8 cellular contexts compared by ENCODE assay signal in genomic region chr10:72263613-72264241, GRCh38. TPM values are rescaled to one million over a fixed set of nuclear protein-coding genes. Genes with fewer than 3 reads are reported as not detected.
A peak's percentile ranks its signal among the peaks of the same experiment; 100 is the strongest.
DNase-seq lines count a peak whose midpoint lies in the region; ATAC-seq and TF ChIP-seq lines count a peak whose summit lies in the region.

No MANE protein-coding gene starts in this region.

- TF ChIP-seq CTCF in cardiac muscle cell (IDR thresholded peaks at IDR 0.05; ENCODE audit: low read depth, low read length) (no peak), PC-9 (conservative IDR thresholded peaks at IDR 0.05) (no peak), type B pancreatic cell (conservative IDR thresholded peaks at IDR 0.05) (no peak)

- intact Hi-C loops in Right ventricle myocardium inferior (cut with DNase I) (no loop called here), PC-9 (cut with micrococcal nuclease; ENCODE audit: unreplicated experiment) (loop anchor here (1.0 kb wide), 1 partner anchor 9 kb away; no protein-coding TSS in a partner anchor)

- H3K36me3 ChIP-seq in cardiac muscle cell: no peaks in the 10 kb centered on the region
- no peaks in the 10 kb centered on the region for H3K36me3 ChIP-seq in PC-9 (ENCODE audit: low read depth)

- no peaks in the 10 kb centered on the region for H3K27me3 ChIP-seq in cardiac muscle cell
- no peaks in the 10 kb centered on the region for H3K27me3 ChIP-seq in PC-9 (ENCODE audit: insufficient read depth, low read depth)

- H3K9me3 ChIP-seq in cardiac muscle cell (ENCODE audit: low read depth) (no peaks in the 10 kb centered on the region), PC-9 (ENCODE audit: insufficient read depth, low read depth) (no peaks in the 10 kb centered on the region)

- no peaks in the 10 kb centered on the region for H3K9me3 Mint-ChIP-seq in type B pancreatic cell

- POLR2A ChIA-PET in PC-9 (lab: Charles Lee; ENCODE audit: unreplicated experiment): interaction anchor here (0.5 to 0.7 kb wide), 4 partner anchors 17 to 425 kb away, joined by 3 to 5 read pairs (median 4); no protein-coding TSS in a partner anchor

- no peaks in the 10 kb centered on the region for H3K79me2 ChIP-seq in PC-9 (ENCODE audit: low read depth)

- no peak overlapping the region for H2AFZ ChIP-seq in PC-9

- H3K4me1 Mint-ChIP-seq in type B pancreatic cell (ENCODE audit: unreplicated experiment): peaks cover 40% of the 10 kb centered on the region

- peak overlapping the region; percentile 65 for H3K27ac ChIP-seq in cardiac muscle cell
- H3K27ac ChIP-seq in PC-9: peak overlapping the region; percentile 97
- H3K27ac ChIP-seq in epithelial cell of prostate: peak overlapping the region; percentile 96

- peak overlapping the region; percentile 94 for H3K4me2 ChIP-seq in PC-9

- H4K20me1 ChIP-seq in PC-9 (ENCODE audit: insufficient read depth): no peaks in the 10 kb centered on the region

- DNase-seq in cardiac muscle cell (ENCODE audit: low read depth in 1 of 2, low spot score in 1 of 2) (peak in 1 of 2 donors; percentile 35), Right ventricle myocardium inferior (ENCODE audit: missing footprints) (no peak), PC-9 (peak; percentile 83 to 96), epithelial cell of prostate (ENCODE audit: low read depth, low spot score) (peak; percentile 77), type B pancreatic cell (ENCODE audit: extremely low spot score, unreplicated experiment) (no peak)

- H3F3A ChIP-seq in PC-9 (ENCODE audit: insufficient read depth, low read depth): peaks cover 70% of the 10 kb centered on the region

- H3K9me2 ChIP-seq in PC-9 (ENCODE audit: insufficient read depth): no peaks in the 10 kb centered on the region

- H3K4me3 ChIP-seq in cardiac muscle cell: no peak overlapping the region
- H3K4me3 ChIP-seq in PC-9: no peak overlapping the region; the same call in 1 of the 2 replicates

- H3K4me3 Mint-ChIP-seq in type B pancreatic cell: peak overlapping the region; percentile 77

- CTCF ChIA-PET in PC-9 (lab: Charles Lee): interaction anchor here (0.7 to 1.3 kb wide), 3 partner anchors 10 to 27 kb away, joined by 3 to 4 read pairs (median 3); partner anchors contain the start of gene DDIT4

- peaks cover 60% of the 10 kb centered on the region for H3K4me1 ChIP-seq in cardiac muscle cell (ENCODE audit: low read depth)
- peaks cover 74% of the 10 kb centered on the region for H3K4me1 ChIP-seq in PC-9 (replicated peaks; ENCODE audit: insufficient read depth)

- H3K36me3 Mint-ChIP-seq in type B pancreatic cell: no peaks in the 10 kb centered on the region

- no peaks in the 10 kb centered on the region for H3K27me3 Mint-ChIP-seq in type B pancreatic cell

- BruUV-seq in PC-9 (replicated peaks; lab: Mats Ljungman, UMichigan): no TSS peak

- H3K27ac Mint-ChIP-seq in type B pancreatic cell: peak overlapping the region; percentile 94

- ATAC-seq in Right ventricle myocardium inferior (no peak), HG03025 (IDR thresholded peaks at IDR 0.05; ENCODE audit: low FRiP score, unreplicated experiment) (no peak), GM18498 (IDR thresholded peaks at IDR 0.05; ENCODE audit: unreplicated experiment) (no peak), HG02870 (IDR thresholded peaks at IDR 0.05; ENCODE audit: unreplicated experiment) (no peak)

RNA-seq across cellular contexts. Expression of gene DDIT4, which starts 10.0 kb away (rescaled TPM):
- total RNA-seq in cardiac muscle cell (213 and 227 TPM in 2 replicates), Right ventricle myocardium inferior (71.4 TPM), PC-9 (2021) (178 and 212 TPM in 2 replicates), type B pancreatic cell (ENCODE audit: low replicate concordance) (95.9 and 130 TPM in 2 replicates)
- polyA plus RNA-seq in cardiac muscle cell: 210 and 276 TPM in 2 replicates

RNA-seq across cellular contexts. Expression of gene ASCC1, which starts 47.7 kb away (rescaled TPM):
- total RNA-seq in cardiac muscle cell (41.3 and 47.9 TPM in 2 replicates), Right ventricle myocardium inferior (35.4 TPM), PC-9 (2021) (108 and 129 TPM in 2 replicates), type B pancreatic cell (ENCODE audit: low replicate concordance) (30.4 and 32.8 TPM in 2 replicates)
- polyA plus RNA-seq in cardiac muscle cell: 58.4 and 61.0 TPM in 2 replicates

RNA-seq across cellular contexts. Expression of gene ANAPC16, which starts 47.9 kb away (rescaled TPM):
- 92.2 and 103 TPM in 2 replicates for total RNA-seq in cardiac muscle cell
- polyA plus RNA-seq in cardiac muscle cell: 242 and 283 TPM in 2 replicates
- total RNA-seq in Right ventricle myocardium inferior: 239 TPM
- 142 and 171 TPM in 2 replicates for total RNA-seq in PC-9 (2021)
- total RNA-seq in type B pancreatic cell (ENCODE audit: low replicate concordance): 79.2 and 86.3 TPM in 2 replicates

Comparison
In these comparisons a context has a peak if more than half of its experiments do, and no peak if none do; other contexts are left out.
1. DNase-seq: peak in PC-9 (2 of 2) and epithelial cell of prostate (single experiment); none in Right ventricle myocardium inferior (single experiment) and type B pancreatic cell (single experiment).
2. Peak in every context shown above with its lines, with median percentiles within 50 percentile points of each other: H3K27ac ChIP-seq.